In the genomic region with DNA sequence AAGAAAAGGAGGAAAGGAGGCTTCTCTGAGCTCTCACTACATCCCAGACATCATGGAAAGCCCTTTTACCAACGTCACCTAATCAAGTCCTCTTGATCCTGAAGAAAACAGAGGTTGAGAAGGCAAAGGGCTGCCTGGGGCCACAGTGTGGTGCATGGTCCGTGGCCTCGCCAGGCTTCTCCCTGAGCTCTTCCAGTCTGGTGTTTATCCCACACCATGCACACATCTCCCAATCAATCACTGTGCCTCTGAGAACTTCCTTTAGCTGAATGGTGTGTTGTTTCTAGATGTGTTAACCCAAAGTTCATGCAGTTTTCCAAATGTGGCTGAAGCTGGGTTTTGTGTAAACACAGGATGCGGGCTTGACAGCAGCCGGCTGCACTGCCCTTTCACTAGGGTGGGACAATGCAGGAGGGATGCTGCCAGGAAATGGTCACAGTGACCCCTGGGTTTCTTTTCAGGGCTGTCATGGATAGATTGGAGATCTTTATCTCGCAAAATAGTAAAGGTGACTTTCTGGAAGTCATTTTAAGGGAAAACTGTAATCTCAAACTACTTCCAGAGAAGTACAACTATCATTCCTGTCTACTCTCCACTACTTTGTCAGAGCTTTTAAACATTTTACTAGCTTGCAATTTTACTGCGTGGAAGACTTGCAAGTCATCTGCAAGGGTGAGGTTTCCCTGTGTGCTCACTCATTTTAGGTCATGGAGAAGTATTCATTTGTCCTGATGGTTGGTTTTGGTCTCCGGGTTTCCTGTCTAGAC, we compare ENCODE assay signal across 1 cellular context.
TF ChIP-seq lines count a peak whose summit lies in the region.

No MANE protein-coding gene starts in this region.

TF ChIP-seq in HepG2, 621 proteins besides CTCF, POLR2A, EP300 and RAD21 (continued from another document and continues in another):
- TF ChIP-seq, protein P1, sequence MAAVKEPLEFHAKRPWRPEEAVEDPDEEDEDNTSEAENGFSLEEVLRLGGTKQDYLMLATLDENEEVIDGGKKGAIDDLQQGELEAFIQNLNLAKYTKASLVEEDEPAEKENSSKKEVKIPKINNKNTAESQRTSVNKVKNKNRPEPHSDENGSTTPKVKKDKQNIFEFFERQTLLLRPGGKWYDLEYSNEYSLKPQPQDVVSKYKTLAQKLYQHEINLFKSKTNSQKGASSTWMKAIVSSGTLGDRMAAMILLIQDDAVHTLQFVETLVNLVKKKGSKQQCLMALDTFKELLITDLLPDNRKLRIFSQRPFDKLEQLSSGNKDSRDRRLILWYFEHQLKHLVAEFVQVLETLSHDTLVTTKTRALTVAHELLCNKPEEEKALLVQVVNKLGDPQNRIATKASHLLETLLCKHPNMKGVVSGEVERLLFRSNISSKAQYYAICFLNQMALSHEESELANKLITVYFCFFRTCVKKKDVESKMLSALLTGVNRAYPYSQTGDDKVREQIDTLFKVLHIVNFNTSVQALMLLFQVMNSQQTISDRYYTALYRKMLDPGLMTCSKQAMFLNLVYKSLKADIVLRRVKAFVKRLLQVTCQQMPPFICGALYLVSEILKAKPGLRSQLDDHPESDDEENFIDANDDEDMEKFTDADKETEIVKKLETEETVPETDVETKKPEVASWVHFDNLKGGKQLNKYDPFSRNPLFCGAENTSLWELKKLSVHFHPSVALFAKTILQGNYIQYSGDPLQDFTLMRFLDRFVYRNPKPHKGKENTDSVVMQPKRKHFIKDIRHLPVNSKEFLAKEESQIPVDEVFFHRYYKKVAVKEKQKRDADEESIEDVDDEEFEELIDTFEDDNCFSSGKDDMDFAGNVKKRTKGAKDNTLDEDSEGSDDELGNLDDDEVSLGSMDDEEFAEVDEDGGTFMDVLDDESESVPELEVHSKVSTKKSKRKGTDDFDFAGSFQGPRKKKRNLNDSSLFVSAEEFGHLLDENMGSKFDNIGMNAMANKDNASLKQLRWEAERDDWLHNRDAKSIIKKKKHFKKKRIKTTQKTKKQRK (IDR thresholded peaks at IDR 0.05; ENCODE audit: low read length): no peak
- TF ChIP-seq MBNL3 (CRISPR knock-in tag; conservative IDR thresholded peaks at IDR 0.05) (no peak), SAFB2 (CRISPR knock-in tag; IDR thresholded peaks at IDR 0.05; ENCODE audit: borderline replicate concordance, low read depth) (no peak; the same call in 1 of the 2 replicates), ATM (IDR thresholded peaks at IDR 0.05; ENCODE audit: borderline replicate concordance) (no peak), ZNF614 (CRISPR knock-in tag; IDR thresholded peaks at IDR 0.05; ENCODE audit: borderline replicate concordance) (peak; percentile 98), BCL6 (CRISPR knock-in tag; IDR thresholded peaks at IDR 0.05) (peak; percentile 96), KAT7 (CRISPR knock-in tag; IDR thresholded peaks at IDR 0.05; ENCODE audit: borderline replicate concordance) (peak; percentile 95), TSC22D2 (CRISPR knock-in tag; IDR thresholded peaks at IDR 0.05; ENCODE audit: borderline replicate concordance) (peak; percentile 96), CEBPG (CRISPR knock-in tag; IDR thresholded peaks at IDR 0.05) (peak; percentile 92), ELF1 (CRISPR knock-in tag; IDR thresholded peaks at IDR 0.05) (peak; percentile 82), TEAD2 (CRISPR knock-in tag; IDR thresholded peaks at IDR 0.05) (no peak), ZFP36 (IDR thresholded peaks at IDR 0.05; ENCODE audit: borderline replicate concordance, low read depth, low read length, partially characterized antibody) (no peak), NCOR1 (IDR thresholded peaks at IDR 0.05; ENCODE audit: borderline replicate concordance, low read length) (peak; percentile 73; the same call in 1 of the 2 replicates), MAFK (conservative IDR thresholded peaks at IDR 0.05 in 1 of 2, IDR thresholded peaks at IDR 0.05 in 1 of 2; ENCODE audit: low read length in 2 of 2) (peak; percentile 31 to 49; a peak in 3 of 4 replicates), CREB1 (IDR thresholded peaks at IDR 0.05) (no peak), CREB1 (CRISPR knock-in tag; IDR thresholded peaks at IDR 0.05) (peak; percentile 88), ZNF496 (CRISPR knock-in tag; IDR thresholded peaks at IDR 0.05; ENCODE audit: insufficient replicate concordance) (no peak), ZNF766 (CRISPR knock-in tag; IDR thresholded peaks at IDR 0.05; ENCODE audit: borderline replicate concordance) (peak; percentile 76; the same call in 1 of the 2 replicates), ZBTB3 (CRISPR knock-in tag; IDR thresholded peaks at IDR 0.05; ENCODE audit: borderline replicate concordance, low read depth) (no peak; the same call in 1 of the 2 replicates), SAP130 (CRISPR knock-in tag; IDR thresholded peaks at IDR 0.05; ENCODE audit: low read depth) (peak; percentile 98), PRPF4 (IDR thresholded peaks at IDR 0.05; ENCODE audit: low read depth, low read length, poor library complexity, severe bottlenecking) (peak; percentile 16), SMAD9 (CRISPR knock-in tag; IDR thresholded peaks at IDR 0.05) (no peak), BRD4 (CRISPR knock-in tag; IDR thresholded peaks at IDR 0.05) (peak; percentile 99), ARNTL (CRISPR knock-in tag; IDR thresholded peaks at IDR 0.05) (peak; percentile 91), ZNF589 (CRISPR knock-in tag; conservative IDR thresholded peaks at IDR 0.05) (peak; percentile 61; the same call in 1 of the 2 replicates), CC2D1A (CRISPR knock-in tag; IDR thresholded peaks at IDR 0.05) (no peak), FOSL1 (CRISPR knock-in tag; IDR thresholded peaks at IDR 0.05; ENCODE audit: borderline replicate concordance) (no peak), ZIK1 (CRISPR knock-in tag; IDR thresholded peaks at IDR 0.05; ENCODE audit: borderline replicate concordance, low read depth) (0 out of 2 replicates have a peak, but pooled peaks have one; percentile 22), ZNF510 (CRISPR knock-in tag; IDR thresholded peaks at IDR 0.05; ENCODE audit: low read depth) (no peak; the same call in 1 of the 2 replicates), HOXA7 (CRISPR knock-in tag; IDR thresholded peaks at IDR 0.05) (no peak), GABPA (IDR thresholded peaks at IDR 0.05; ENCODE audit: low read depth, low read length) (no peak), GABPA (CRISPR knock-in tag; IDR thresholded peaks at IDR 0.05; ENCODE audit: low read depth) (peak; percentile 78), KLF6 (CRISPR knock-in tag; IDR thresholded peaks at IDR 0.05) (peak; percentile 92), MTA3 (CRISPR knock-in tag; IDR thresholded peaks at IDR 0.05) (no peak), SMAD3 (CRISPR knock-in tag; IDR thresholded peaks at IDR 0.05) (peak; percentile 98), ZNF446 (CRISPR knock-in tag; IDR thresholded peaks at IDR 0.05) (no peak), NBN (conservative IDR thresholded peaks at IDR 0.05) (no peak), TBX3 (IDR thresholded peaks at IDR 0.05; ENCODE audit: borderline replicate concordance) (peak; percentile 63; the same call in 1 of the 2 replicates)
- TF ChIP-seq, protein P2, sequence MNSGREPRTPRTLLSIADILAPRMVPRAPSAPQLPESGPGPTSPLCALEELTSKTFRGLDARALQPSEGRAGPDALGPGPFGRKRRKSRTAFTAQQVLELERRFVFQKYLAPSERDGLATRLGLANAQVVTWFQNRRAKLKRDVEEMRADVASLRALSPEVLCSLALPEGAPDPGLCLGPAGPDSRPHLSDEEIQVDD (CRISPR knock-in tag; IDR thresholded peaks at IDR 0.05; ENCODE audit: borderline replicate concordance): peak; percentile 43; the same call in 1 of the 2 replicates
- TF ChIP-seq, protein P3, sequence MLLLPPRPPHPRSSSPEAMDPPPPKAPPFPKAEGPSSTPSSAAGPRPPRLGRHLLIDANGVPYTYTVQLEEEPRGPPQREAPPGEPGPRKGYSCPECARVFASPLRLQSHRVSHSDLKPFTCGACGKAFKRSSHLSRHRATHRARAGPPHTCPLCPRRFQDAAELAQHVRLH (CRISPR knock-in tag; IDR thresholded peaks at IDR 0.05; ENCODE audit: borderline replicate concordance, low read depth): peak; percentile 96; the same call in 1 of the 2 replicates
- TF ChIP-seq, protein P4, sequence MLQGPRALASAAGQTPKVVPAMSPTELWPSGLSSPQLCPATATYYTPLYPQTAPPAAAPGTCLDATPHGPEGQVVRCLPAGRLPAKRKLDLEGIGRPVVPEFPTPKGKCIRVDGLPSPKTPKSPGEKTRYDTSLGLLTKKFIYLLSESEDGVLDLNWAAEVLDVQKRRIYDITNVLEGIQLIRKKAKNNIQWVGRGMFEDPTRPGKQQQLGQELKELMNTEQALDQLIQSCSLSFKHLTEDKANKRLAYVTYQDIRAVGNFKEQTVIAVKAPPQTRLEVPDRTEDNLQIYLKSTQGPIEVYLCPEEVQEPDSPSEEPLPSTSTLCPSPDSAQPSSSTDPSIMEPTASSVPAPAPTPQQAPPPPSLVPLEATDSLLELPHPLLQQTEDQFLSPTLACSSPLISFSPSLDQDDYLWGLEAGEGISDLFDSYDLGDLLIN (CRISPR knock-in tag; IDR thresholded peaks at IDR 0.05; ENCODE audit: borderline replicate concordance): 0 out of 2 replicates have a peak, but pooled peaks have one; percentile 53
- TF ChIP-seq, protein P5, sequence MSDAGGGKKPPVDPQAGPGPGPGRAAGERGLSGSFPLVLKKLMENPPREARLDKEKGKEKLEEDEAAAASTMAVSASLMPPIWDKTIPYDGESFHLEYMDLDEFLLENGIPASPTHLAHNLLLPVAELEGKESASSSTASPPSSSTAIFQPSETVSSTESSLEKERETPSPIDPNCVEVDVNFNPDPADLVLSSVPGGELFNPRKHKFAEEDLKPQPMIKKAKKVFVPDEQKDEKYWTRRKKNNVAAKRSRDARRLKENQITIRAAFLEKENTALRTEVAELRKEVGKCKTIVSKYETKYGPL (CRISPR knock-in tag; IDR thresholded peaks at IDR 0.05): no peak
- TF ChIP-seq, protein P6, sequence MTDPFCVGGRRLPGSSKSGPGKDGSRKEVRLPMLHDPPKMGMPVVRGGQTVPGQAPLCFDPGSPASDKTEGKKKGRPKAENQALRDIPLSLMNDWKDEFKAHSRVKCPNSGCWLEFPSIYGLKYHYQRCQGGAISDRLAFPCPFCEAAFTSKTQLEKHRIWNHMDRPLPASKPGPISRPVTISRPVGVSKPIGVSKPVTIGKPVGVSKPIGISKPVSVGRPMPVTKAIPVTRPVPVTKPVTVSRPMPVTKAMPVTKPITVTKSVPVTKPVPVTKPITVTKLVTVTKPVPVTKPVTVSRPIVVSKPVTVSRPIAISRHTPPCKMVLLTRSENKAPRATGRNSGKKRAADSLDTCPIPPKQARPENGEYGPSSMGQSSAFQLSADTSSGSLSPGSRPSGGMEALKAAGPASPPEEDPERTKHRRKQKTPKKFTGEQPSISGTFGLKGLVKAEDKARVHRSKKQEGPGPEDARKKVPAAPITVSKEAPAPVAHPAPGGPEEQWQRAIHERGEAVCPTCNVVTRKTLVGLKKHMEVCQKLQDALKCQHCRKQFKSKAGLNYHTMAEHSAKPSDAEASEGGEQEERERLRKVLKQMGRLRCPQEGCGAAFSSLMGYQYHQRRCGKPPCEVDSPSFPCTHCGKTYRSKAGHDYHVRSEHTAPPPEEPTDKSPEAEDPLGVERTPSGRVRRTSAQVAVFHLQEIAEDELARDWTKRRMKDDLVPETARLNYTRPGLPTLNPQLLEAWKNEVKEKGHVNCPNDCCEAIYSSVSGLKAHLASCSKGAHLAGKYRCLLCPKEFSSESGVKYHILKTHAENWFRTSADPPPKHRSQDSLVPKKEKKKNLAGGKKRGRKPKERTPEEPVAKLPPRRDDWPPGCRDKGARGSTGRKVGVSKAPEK (CRISPR knock-in tag; IDR thresholded peaks at IDR 0.05; ENCODE audit: borderline replicate concordance): 0 out of 2 replicates have a peak, but pooled peaks have one; percentile 83
- TF ChIP-seq, protein P7, sequence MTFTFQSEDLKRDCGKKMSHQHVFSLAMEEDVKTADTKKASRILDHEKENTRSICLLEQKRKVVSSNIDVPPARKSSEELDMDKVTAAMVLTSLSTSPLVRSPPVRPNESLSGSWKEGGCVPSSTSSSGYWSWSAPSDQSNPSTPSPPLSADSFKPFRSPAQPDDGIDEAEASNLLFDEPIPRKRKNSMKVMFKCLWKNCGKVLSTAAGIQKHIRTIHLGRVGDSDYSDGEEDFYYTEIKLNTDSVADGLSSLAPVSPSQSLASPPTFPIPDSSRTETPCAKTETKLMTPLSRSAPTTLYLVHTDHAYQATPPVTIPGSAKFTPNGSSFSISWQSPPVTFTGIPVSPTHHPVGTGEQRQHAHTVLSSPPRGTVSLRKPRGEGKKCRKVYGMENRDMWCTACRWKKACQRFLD (CRISPR knock-in tag; IDR thresholded peaks at IDR 0.05; ENCODE audit: borderline replicate concordance): no peak
- TF ChIP-seq, protein P8, sequence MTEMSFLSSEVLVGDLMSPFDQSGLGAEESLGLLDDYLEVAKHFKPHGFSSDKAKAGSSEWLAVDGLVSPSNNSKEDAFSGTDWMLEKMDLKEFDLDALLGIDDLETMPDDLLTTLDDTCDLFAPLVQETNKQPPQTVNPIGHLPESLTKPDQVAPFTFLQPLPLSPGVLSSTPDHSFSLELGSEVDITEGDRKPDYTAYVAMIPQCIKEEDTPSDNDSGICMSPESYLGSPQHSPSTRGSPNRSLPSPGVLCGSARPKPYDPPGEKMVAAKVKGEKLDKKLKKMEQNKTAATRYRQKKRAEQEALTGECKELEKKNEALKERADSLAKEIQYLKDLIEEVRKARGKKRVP (CRISPR knock-in tag; IDR thresholded peaks at IDR 0.05): peak in 1 of 2 experiments; percentile 68; a peak in 2 of 4 replicates
- TF ChIP-seq, protein P9, sequence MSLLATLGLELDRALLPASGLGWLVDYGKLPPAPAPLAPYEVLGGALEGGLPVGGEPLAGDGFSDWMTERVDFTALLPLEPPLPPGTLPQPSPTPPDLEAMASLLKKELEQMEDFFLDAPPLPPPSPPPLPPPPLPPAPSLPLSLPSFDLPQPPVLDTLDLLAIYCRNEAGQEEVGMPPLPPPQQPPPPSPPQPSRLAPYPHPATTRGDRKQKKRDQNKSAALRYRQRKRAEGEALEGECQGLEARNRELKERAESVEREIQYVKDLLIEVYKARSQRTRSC (CRISPR knock-in tag; IDR thresholded peaks at IDR 0.05; ENCODE audit: low read depth): no peak
- TF ChIP-seq, protein P10, sequence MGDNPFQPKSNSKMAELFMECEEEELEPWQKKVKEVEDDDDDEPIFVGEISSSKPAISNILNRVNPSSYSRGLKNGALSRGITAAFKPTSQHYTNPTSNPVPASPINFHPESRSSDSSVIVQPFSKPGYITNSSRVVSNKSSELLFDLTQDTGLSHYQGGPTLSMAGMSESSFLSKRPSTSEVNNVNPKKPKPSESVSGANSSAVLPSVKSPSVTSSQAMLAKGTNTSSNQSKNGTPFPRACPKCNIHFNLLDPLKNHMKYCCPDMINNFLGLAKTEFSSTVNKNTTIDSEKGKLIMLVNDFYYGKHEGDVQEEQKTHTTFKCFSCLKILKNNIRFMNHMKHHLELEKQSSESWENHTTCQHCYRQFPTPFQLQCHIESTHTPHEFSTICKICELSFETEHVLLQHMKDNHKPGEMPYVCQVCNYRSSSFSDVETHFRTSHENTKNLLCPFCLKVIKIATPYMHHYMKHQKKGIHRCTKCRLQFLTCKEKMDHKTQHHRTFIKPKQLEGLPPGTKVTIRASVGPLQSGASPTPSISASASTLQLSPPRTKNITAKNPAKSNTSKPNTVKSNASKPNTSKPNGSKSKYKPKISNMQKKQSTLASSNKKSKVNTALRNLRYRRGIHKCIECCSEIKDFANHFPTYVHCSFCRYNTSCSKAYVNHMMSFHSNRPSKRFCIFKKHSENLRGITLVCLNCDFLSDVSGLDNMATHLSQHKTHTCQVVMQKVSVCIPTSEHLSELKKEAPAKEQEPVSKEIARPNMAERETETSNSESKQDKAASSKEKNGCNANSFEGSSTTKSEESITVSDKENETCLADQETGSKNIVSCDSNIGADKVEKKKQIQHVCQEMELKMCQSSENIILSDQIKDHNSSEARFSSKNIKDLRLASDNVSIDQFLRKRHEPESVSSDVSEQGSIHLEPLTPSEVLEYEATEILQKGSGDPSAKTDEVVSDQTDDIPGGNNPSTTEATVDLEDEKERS (CRISPR knock-in tag; IDR thresholded peaks at IDR 0.05): peak; percentile 94
